In genomic region chr17:81814748-81815645, GRCh38 we compare ENCODE assay signal across 9 cellular contexts. TPM values are rescaled to one million over a fixed set of nuclear protein-coding genes. Genes with fewer than 3 reads are reported as not detected.
DNase-seq lines count a peak whose midpoint lies in the region; ATAC-seq and TF ChIP-seq lines count a peak whose summit lies in the region.
"Had no signal": no experiment of that assay in that cellular context is flagged by ENCODE, and none has a peak within 500 bp of the region (broad histone marks: within the 10 kb centered on the region; RNA-seq: fewer than 3 reads in every experiment).

No MANE protein-coding gene starts in this region.

- no peak for ATAC-seq in GM21381 (IDR thresholded peaks at IDR 0.05; ENCODE audit: unreplicated experiment)

- H3K4me3 Mint-ChIP-seq in progenitor cell of endocrine pancreas (ENCODE audit: low read depth), result no peak overlapping the region
- H3K4me3 Mint-ChIP-seq: activated naive CD8-positive, alpha-beta T cell had no signal

- peaks cover 16% of the 10 kb centered on the region for H3K27me3 Mint-ChIP-seq in progenitor cell of endocrine pancreas

- peak overlapping the region; percentile 73 for H3K27ac Mint-ChIP-seq in progenitor cell of endocrine pancreas
- H3K27ac Mint-ChIP-seq: activated naive CD8-positive, alpha-beta T cell had no signal

- H3K4me1 Mint-ChIP-seq in progenitor cell of endocrine pancreas (ENCODE audit: low read depth), result peaks cover 14% of the 10 kb centered on the region

- H3K36me3 Mint-ChIP-seq in progenitor cell of endocrine pancreas (ENCODE audit: insufficient read depth), result no peaks in the 10 kb centered on the region
- H3K36me3 Mint-ChIP-seq: activated naive CD8-positive, alpha-beta T cell had no signal

- no peak for TF ChIP-seq CTCF in progenitor cell of endocrine pancreas (IDR thresholded peaks at IDR 0.05; ENCODE audit: unreplicated experiment)

- H3K9me3 Mint-ChIP-seq in progenitor cell of endocrine pancreas (ENCODE audit: low read depth), result no peaks in the 10 kb centered on the region

- DNase-seq in NCI-H1105 (lab: John Stamatoyannopoulos, UW), result peak; percentile 37
- peak; percentile 29 for DNase-seq in SW480 (ENCODE audit: low spot score)
- DNase-seq in progenitor cell of endocrine pancreas (ENCODE audit: low spot score, unreplicated experiment), result no peak
- no peak for DNase-seq in stimulated activated CD4-positive, alpha-beta T cell treated with anti-CD3 and anti-CD28 coated beads, Interleukin-4, amount 100 ng/mL, for 24 hours
- DNase-seq: foreskin melanocyte, mammary epithelial cell, NCI-H446 had no signal

RNA-seq across cellular contexts. Expression of gene GCGR, which starts 11.0 kb away (rescaled TPM):
- total RNA-seq in progenitor cell of endocrine pancreas, result 2.1 and 2.2 TPM in 2 replicates
- total RNA-seq: mammary epithelial cell had no signal

RNA-seq across cellular contexts. Expression of gene MCRIP1, which starts 18.1 kb away (rescaled TPM):
- 138 and 157 TPM in 2 replicates for total RNA-seq in progenitor cell of endocrine pancreas

RNA-seq across cellular contexts. Expression of gene PPP1R27, which starts 19.9 kb away (rescaled TPM):
- total RNA-seq in progenitor cell of endocrine pancreas, result not detected in 2 replicates

RNA-seq across cellular contexts. Expression of gene P4HB, which starts 45.3 kb away (rescaled TPM):
- total RNA-seq in progenitor cell of endocrine pancreas, result 467 and 484 TPM in 2 replicates

RNA-seq across cellular contexts. Expression of gene ARHGDIA, which starts 56.1 kb away (rescaled TPM):
- total RNA-seq in progenitor cell of endocrine pancreas, result 239 and 248 TPM in 2 replicates

Comparison
In these comparisons a context has a peak if more than half of its experiments do, and no peak if none do; other contexts are left out.
1. DNase-seq: peak in NCI-H1105 (single experiment) and SW480 (single experiment); none in progenitor cell of endocrine pancreas (single experiment) and stimulated activated CD4-positive, alpha-beta T cell treated with anti-CD3 and anti-CD28 coated beads, Interleukin-4, amount 100 ng/mL, for 24 hours (single experiment).